In the genomic region with DNA sequence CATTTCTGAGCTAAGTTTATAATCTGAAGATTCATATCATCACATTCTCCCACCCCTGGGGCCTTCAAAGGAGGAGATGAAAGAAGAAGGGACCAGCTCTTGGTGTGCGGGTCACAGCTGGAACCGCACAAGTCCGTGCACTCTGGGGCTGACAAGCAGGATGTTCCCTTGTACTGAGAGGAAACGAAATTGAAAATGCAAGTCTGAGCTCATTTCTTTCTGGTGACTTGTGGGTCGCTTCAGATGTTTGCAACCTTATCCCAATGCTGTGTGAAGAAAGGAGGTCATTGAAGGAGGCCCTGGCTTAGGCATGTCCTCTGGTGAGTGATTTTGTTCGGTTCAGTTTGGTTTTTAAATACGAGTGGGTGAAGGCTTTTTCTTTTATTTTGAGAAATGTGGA, we compare ENCODE assay signal across 8 cellular contexts. TPM values are rescaled to one million over a fixed set of nuclear protein-coding genes. Genes with fewer than 3 reads are reported as not detected.
DNase-seq lines count a peak whose midpoint lies in the region; ATAC-seq and TF ChIP-seq lines count a peak whose summit lies in the region.

No MANE protein-coding gene starts in this region.

- TF ChIP-seq EP300 in esophagus muscularis mucosa (IDR thresholded peaks at IDR 0.05), result no peak

- 55% methylated on average over 7 of the region's 7 CpGs for WGBS in esophagus muscularis mucosa

- no peak for DNase-seq in esophagus muscularis mucosa (ENCODE audit: extremely low spot score)
- DNase-seq in stimulated activated CD8-positive, alpha-beta memory T cell treated with anti-CD3 and anti-CD28 coated beads, Interleukin-15, amount 100 ng/mL, for 48 hours (ENCODE audit: low read depth in 2 of 2), result peak; percentile 36 to 62
- DNase-seq in 8988T, result no peak
- no peak for DNase-seq in NCI-H2029 treated with DMSO at 0.1 percent for 48 hours (lab: John Stamatoyannopoulos, UW)
- no peak for DNase-seq in AG08396 (ENCODE audit: low spot score)

- intact Hi-C loops in esophagus muscularis mucosa (cut with DNase I), result no loop called here

- TF ChIP-seq POLR2A in Raji (IDR thresholded peaks at IDR 0.05; ENCODE audit: insufficient read depth, low read depth, low read length), result peak; percentile 36; the same call in 1 of the 2 replicates
- no peak for TF ChIP-seq POLR2A in esophagus muscularis mucosa (IDR thresholded peaks at IDR 0.05; ENCODE audit: low read depth)

- no peaks in the 10 kb centered on the region for H3K27me3 ChIP-seq in esophagus muscularis mucosa

- H3K36me3 ChIP-seq in esophagus muscularis mucosa, result peaks cover 0 to 9% (median 0%) of the 10 kb centered on the region in 4 donors

- peaks cover 62 to 71% (median 64%) of the 10 kb centered on the region in 4 donors for H3K4me1 ChIP-seq in esophagus muscularis mucosa

- H3K4me3 ChIP-seq in esophagus muscularis mucosa, result peak overlapping the region in 1 of 4 donors; percentile 17

- ATAC-seq in GM18858 (IDR thresholded peaks at IDR 0.05; ENCODE audit: unreplicated experiment) (peak; percentile 70), HG02759 (IDR thresholded peaks at IDR 0.05; ENCODE audit: unreplicated experiment) (peak; percentile 75)

- peak overlapping the region; percentile 35 to 63 (median 48) for H3K27ac ChIP-seq in esophagus muscularis mucosa (replicated peaks in 1 of 4)

- no peaks in the 10 kb centered on the region for H3K9me3 ChIP-seq in esophagus muscularis mucosa

- no peak for TF ChIP-seq CTCF in esophagus muscularis mucosa (IDR thresholded peaks at IDR 0.05)

RNA-seq across cellular contexts. Expression of a gene that starts 59.6 kb away (rescaled TPM):
- total RNA-seq in esophagus muscularis mucosa, result not detected

Comparison
In these comparisons a context has a peak if more than half of its experiments do, and no peak if none do; other contexts are left out.
1. DNase-seq: peak in stimulated activated CD8-positive, alpha-beta memory T cell treated with anti-CD3 and anti-CD28 coated beads, Interleukin-15, amount 100 ng/mL, for 48 hours (2 of 2); none in esophagus muscularis mucosa (single experiment), 8988T (single experiment), NCI-H2029 treated with DMSO at 0.1 percent for 48 hours (single experiment) and AG08396 (single experiment).